In the genomic region with DNA sequence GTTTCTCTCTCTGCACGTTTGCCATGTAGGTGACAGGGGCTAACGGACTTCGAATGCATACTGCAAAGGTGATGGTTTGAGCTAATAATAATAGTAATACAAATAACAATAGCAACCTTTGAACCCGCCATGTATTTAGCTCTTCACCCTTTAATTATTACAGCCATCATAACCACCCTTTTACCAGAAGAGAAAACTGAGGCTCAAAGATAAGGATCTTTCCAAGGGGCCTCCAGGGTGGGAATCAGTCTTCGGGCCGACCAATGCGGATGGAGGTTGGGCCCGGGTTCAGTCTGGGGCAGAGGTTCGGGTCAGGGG, we compare ENCODE assay signal across 8 cellular contexts. TPM values are rescaled to one million over a fixed set of nuclear protein-coding genes. Genes with fewer than 3 reads are reported as not detected.
DNase-seq lines count a peak whose midpoint lies in the region; ATAC-seq and TF ChIP-seq lines count a peak whose summit lies in the region.

No MANE protein-coding gene starts in this region.

- peak overlapping the region; percentile 16 to 90 (median 65) for H3K4me3 ChIP-seq in adrenal gland
- peak overlapping the region; percentile 69 to 95 (median 77) for H3K4me3 ChIP-seq in right lobe of liver
- H3K4me3 ChIP-seq in thyroid gland (replicated peaks in 1 of 3) = peak overlapping the region; percentile 55 to 95 (median 88)

- TF ChIP-seq POLR2A in adrenal gland (IDR thresholded peaks at IDR 0.05) (no peak), right lobe of liver (IDR thresholded peaks at IDR 0.05) (no peak), thyroid gland (IDR thresholded peaks at IDR 0.05) (no peak)

- no peak for ATAC-seq in right lobe of liver
- ATAC-seq in HG03095 (IDR thresholded peaks at IDR 0.05; ENCODE audit: unreplicated experiment) = no peak
- no peak for ATAC-seq in GM18909 (IDR thresholded peaks at IDR 0.05; ENCODE audit: poor library complexity, unreplicated experiment)

- H3K36me3 ChIP-seq in adrenal gland (replicated peaks in 1 of 2) = no peaks in the 10 kb centered on the region
- no peaks in the 10 kb centered on the region for H3K36me3 ChIP-seq in right lobe of liver
- H3K36me3 ChIP-seq in thyroid gland = no peaks in the 10 kb centered on the region

- 5 to 9% (median 8%) methylated on average over 9 of the region's 9 CpGs for WGBS in adrenal gland, 4 donors
- WGBS in right lobe of liver (ENCODE audit: insufficient coverage, low coverage, low lambda C conversion rate, missing lambda C conversion rate) = 0% methylated on average over 8 of the region's 9 CpGs
- 8 to 12% methylated on average over 9 of the region's 9 CpGs for WGBS in thyroid gland, 2 donors

- no peak for DNase-seq in activated T-cell treated with anti-CD3 and anti-CD28 coated beads, Interleukin-2, amount 50 U/mL, for 24 hours
- no peak for DNase-seq in activated T-cell treated with anti-CD3 and anti-CD28 coated beads, Interleukin-2, amount 50 U/mL, for 1 hour
- DNase-seq in adrenal gland = no peak
- no peak for DNase-seq in right lobe of liver
- DNase-seq in thyroid gland = no peak
- no peak for DNase-seq in AML-193 (lab: John Stamatoyannopoulos, UW)

- peaks cover 40% of the 10 kb centered on the region for H3K36me3 Mint-ChIP-seq in activated T-cell treated with anti-CD3 and anti-CD28 coated beads, Interleukin-2, amount 50 U/mL, for 24 hours (ENCODE audit: low read depth)

- intact Hi-C loops in adrenal gland (cut with DNase I) (loop anchor here (5.0 to 10.0 kb wide), 3 partner anchors 114 to 164 kb away; a partner anchor contains a TSS), right lobe of liver (cut with DNase I) (loop anchor here in 1 of 2 donors (10.0 kb wide), 1 partner anchor 124 kb away; no protein-coding TSS in a partner anchor), thyroid gland (cut with DNase I) (loop anchor here (10.0 kb wide), 2 partner anchors 54 to 114 kb away; a partner anchor contains a TSS)

- peak overlapping the region; percentile 98 for H3K4me3 Mint-ChIP-seq in activated T-cell treated with anti-CD3 and anti-CD28 coated beads, Interleukin-2, amount 50 U/mL, for 24 hours

- H3K4me1 ChIP-seq in adrenal gland (replicated peaks in 1 of 2) (peaks cover 13 to 16% of the 10 kb centered on the region in 2 donors), right lobe of liver (peaks cover 0 to 28% (median 9%) of the 10 kb centered on the region in 4 donors), thyroid gland (peaks cover 20 to 25% of the 10 kb centered on the region in 2 donors)

- H3K27ac Mint-ChIP-seq in activated T-cell treated with anti-CD3 and anti-CD28 coated beads, Interleukin-2, amount 50 U/mL, for 24 hours = peak overlapping the region; percentile 91

- TF ChIP-seq CTCF in adrenal gland (IDR thresholded peaks at IDR 0.05) = no peak
- TF ChIP-seq CTCF in right lobe of liver (IDR thresholded peaks at IDR 0.05) = no peak
- TF ChIP-seq CTCF in thyroid gland (IDR thresholded peaks at IDR 0.05) = no peak

- no peaks in the 10 kb centered on the region for H3K27me3 Mint-ChIP-seq in activated T-cell treated with anti-CD3 and anti-CD28 coated beads, Interleukin-2, amount 50 U/mL, for 24 hours

- H3K27me3 ChIP-seq in adrenal gland (no peaks in the 10 kb centered on the region), right lobe of liver (no peaks in the 10 kb centered on the region), thyroid gland (no peaks in the 10 kb centered on the region)

- H3K9me3 Mint-ChIP-seq in activated T-cell treated with anti-CD3 and anti-CD28 coated beads, Interleukin-2, amount 50 U/mL, for 24 hours = no peaks in the 10 kb centered on the region

- H3K9me3 ChIP-seq in adrenal gland (replicated peaks in 1 of 3) (no peaks in the 10 kb centered on the region), right lobe of liver (no peaks in the 10 kb centered on the region), thyroid gland (no peaks in the 10 kb centered on the region)

- H3K4me1 Mint-ChIP-seq in activated T-cell treated with anti-CD3 and anti-CD28 coated beads, Interleukin-2, amount 50 U/mL, for 24 hours (ENCODE audit: low read depth) = peaks cover 50% of the 10 kb centered on the region

- peak overlapping the region in 4 of 5 donors; percentile 7 to 86 (median 72) for H3K27ac ChIP-seq in adrenal gland
- H3K27ac ChIP-seq in right lobe of liver = peak overlapping the region; percentile 85 to 91 (median 88)
- peak overlapping the region in 2 of 3 donors; percentile 86 to 89 for H3K27ac ChIP-seq in thyroid gland

RNA-seq across cellular contexts. Expression of a gene that starts 0.5 kb away (rescaled TPM):
- total RNA-seq in adrenal gland (10 to 100 TPM; 14.1 to 34.3 (median 28.6) TPM), right lobe of liver (10 to 100 TPM in 2 of 6 experiments, 1 to 10 TPM in 4; 5.1 to 10.8 (median 7.8) TPM), thyroid gland (10 to 100 TPM; 27.9 to 42.3 (median 34.8) TPM)
- 10 to 100 TPM; 29.3 to 63.7 (median 31.1) TPM for polyA plus RNA-seq in adrenal gland

RNA-seq across cellular contexts. Expression of a gene that starts 39.8 kb away (rescaled TPM):
- 100 to 1,000 TPM in 4 of 8 donors, 10 to 100 TPM in 4; 19.7 to 144 (median 86.5) TPM for total RNA-seq in adrenal gland
- 100 to 1,000 TPM in 2 of 3 donors, 10 to 100 TPM in 1; 86.2 to 124 (median 106) TPM for polyA plus RNA-seq in adrenal gland
- 10 to 100 TPM; 23.4 to 56.2 (median 37.9) TPM for total RNA-seq in right lobe of liver
- total RNA-seq in thyroid gland = 10 to 100 TPM; 36.8 to 83.2 (median 41.2) TPM

RNA-seq across cellular contexts. Expression of a gene that starts 44.2 kb away (rescaled TPM):
- total RNA-seq in adrenal gland (1 to 10 TPM in 7 of 8 donors, under 1 TPM in 1; 0.85 to 7.3 (median 5.2) TPM), right lobe of liver (1 to 10 TPM in 2 of 6 experiments, under 1 TPM in 3, not detected in 1; 0.39 to 1.6 (median 0.98) TPM), thyroid gland (1 to 10 TPM in 3 of 4 donors, not detected in 1; 1.3 to 6.6 (median 5.5) TPM)
- polyA plus RNA-seq in adrenal gland = 1 to 10 TPM; 4.3 to 6.6 (median 4.9) TPM
